Comparison of ENCODE assay signal across 1 cellular context in the genomic region with DNA sequence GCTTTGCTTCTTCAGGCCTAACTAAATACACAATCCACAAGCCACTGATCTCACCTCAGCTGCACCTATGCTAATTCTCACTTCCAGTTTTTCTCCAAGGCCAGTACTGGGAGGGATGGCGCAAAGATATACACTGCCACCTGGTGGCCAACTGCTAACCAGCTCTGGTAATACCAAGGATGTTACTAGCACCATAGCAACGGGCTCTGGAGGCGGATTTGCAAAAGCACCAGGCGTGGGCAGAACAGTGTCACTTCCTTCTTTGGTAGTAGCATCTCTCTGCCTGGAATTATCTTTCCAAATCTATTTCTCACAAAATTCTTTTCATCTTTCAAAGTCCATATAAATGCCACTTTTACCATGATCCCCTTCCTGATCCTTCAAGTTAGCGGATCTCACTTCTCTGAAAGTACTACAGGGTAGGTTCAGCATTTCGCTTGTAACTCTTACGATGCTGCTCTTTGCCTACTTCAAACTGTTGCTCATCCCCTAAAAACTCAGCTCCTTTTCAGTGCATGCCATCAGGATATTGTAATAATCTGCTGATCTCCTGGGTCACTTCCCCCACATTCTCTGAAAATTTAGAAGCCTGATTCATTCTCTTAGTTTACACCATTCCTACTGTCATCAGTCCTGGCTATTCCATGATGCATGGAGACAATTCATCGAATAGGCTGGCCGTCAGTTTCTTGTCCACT.
TF ChIP-seq lines count a peak whose summit lies in the region.

No MANE protein-coding gene starts in this region.

TF ChIP-seq in IMR-90, 13 proteins besides CTCF, POLR2A, EP300 and RAD21 (continued from another document):
- TF ChIP-seq, protein P1, sequence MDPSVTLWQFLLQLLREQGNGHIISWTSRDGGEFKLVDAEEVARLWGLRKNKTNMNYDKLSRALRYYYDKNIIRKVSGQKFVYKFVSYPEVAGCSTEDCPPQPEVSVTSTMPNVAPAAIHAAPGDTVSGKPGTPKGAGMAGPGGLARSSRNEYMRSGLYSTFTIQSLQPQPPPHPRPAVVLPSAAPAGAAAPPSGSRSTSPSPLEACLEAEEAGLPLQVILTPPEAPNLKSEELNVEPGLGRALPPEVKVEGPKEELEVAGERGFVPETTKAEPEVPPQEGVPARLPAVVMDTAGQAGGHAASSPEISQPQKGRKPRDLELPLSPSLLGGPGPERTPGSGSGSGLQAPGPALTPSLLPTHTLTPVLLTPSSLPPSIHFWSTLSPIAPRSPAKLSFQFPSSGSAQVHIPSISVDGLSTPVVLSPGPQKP (IDR thresholded peaks at IDR 0.05; ENCODE audit: borderline replicate concordance, low read depth, low read length): no peak
- TF ChIP-seq NFE2L2 (IDR thresholded peaks at IDR 0.05; ENCODE audit: low read depth, low read length) (no peak; the same call in 1 of the 2 replicates), CHD1 (IDR thresholded peaks at IDR 0.05; ENCODE audit: low read depth, low read length) (no peak), RFX5 (IDR thresholded peaks at IDR 0.05; ENCODE audit: low read depth, low read length) (no peak), MXI1 (IDR thresholded peaks at IDR 0.05; ENCODE audit: borderline replicate concordance, low read depth, low read length) (peak; percentile 48; the same call in 1 of the 2 replicates), RCOR1 (IDR thresholded peaks at IDR 0.05; ENCODE audit: insufficient replicate concordance, low read length) (peak; percentile 70), CEBPB (IDR thresholded peaks at IDR 0.05; ENCODE audit: low read depth, low read length) (peak; percentile 67), SMC3 (IDR thresholded peaks at IDR 0.05; ENCODE audit: low read depth, low read length) (peak; percentile 76), MAZ (IDR thresholded peaks at IDR 0.05; ENCODE audit: borderline replicate concordance, low read depth, low read length) (0 out of 2 replicates have a peak, but pooled peaks have one; percentile 25)
